ENCODE assay signal across 13 cellular contexts in the genomic region with DNA sequence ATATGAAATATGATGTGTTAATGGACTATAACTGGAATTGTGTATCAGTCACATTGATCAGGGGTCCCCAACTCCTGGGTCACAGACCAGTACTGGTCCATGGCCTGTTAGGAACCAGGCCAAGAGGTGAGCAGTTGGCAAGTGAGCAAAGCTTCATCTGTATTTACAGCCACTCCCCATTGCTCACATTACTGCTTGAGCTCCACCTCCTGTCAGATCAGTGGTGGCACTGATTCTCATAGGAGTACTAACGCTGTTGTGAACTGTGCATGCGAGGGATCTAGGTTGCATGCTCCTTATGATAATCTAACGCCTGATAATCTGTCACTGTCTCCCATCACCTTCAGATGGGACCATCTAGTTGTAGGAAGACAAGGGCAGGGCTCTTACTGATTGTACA.
DNase-seq lines count a peak whose midpoint lies in the region; ATAC-seq, FAIRE-seq and TF ChIP-seq lines count a peak whose summit lies in the region.
"Had no signal": no experiment of that assay in that cellular context is flagged by ENCODE, and none has a peak within 500 bp of the region (broad histone marks: within the 10 kb centered on the region; RNA-seq: fewer than 3 reads in every experiment).

No MANE protein-coding gene starts in this region.

- WGBS in small intestine, 3 donors, result 69 to 87% (median 71%) methylated on average over 3 of the region's 3 CpGs

- H3K4me1 ChIP-seq in small intestine (ENCODE audit: control insufficient read depth in 2 of 2, insufficient read depth in 1 of 2, low read depth in 1 of 2, low read length in 1 of 2), result peaks cover 0 to 2% of the 10 kb centered on the region in 2 donors

- H3K27me3 ChIP-seq in small intestine (ENCODE audit: control insufficient read depth in 2 of 2, insufficient read depth in 2 of 2, low read length in 2 of 2), result no peaks in the 10 kb centered on the region
- H3K27me3 ChIP-seq: heart left ventricle had no signal

- FAIRE-seq in small intestine (lab: Jason Lieb, UNC), result no peak

- peak; percentile 28 for ATAC-seq in GM21619 (IDR thresholded peaks at IDR 0.05; ENCODE audit: unreplicated experiment)
- peak; percentile 35 for ATAC-seq in HG03439 (IDR thresholded peaks at IDR 0.05; ENCODE audit: unreplicated experiment)
- no peak for ATAC-seq in GM18858 (IDR thresholded peaks at IDR 0.05; ENCODE audit: unreplicated experiment)

- H3K9me3 ChIP-seq in small intestine (ENCODE audit: control insufficient read depth, low read depth), result no peaks in the 10 kb centered on the region
- H3K9me3 ChIP-seq: heart left ventricle had no signal

- H3K4me3 Mint-ChIP-seq in activated T-cell treated with anti-CD3 and anti-CD28 coated beads, Interleukin-2, amount 50 U/mL, for 24 hours, result no peak overlapping the region
- no peak overlapping the region for H3K4me3 Mint-ChIP-seq in osteocyte (ENCODE audit: unreplicated experiment)

- peak overlapping the region; percentile 79 for H3K27ac Mint-ChIP-seq in activated T-cell treated with anti-CD3 and anti-CD28 coated beads, Interleukin-2, amount 50 U/mL, for 24 hours
- no peak overlapping the region for H3K27ac Mint-ChIP-seq in osteocyte (ENCODE audit: unreplicated experiment)

- TF ChIP-seq CTCF in osteocyte (IDR thresholded peaks at IDR 0.05), result no peak

- no peak for DNase-seq in activated T-cell treated with anti-CD3 and anti-CD28 coated beads, Interleukin-2, amount 50 U/mL, for 24 hours
- DNase-seq in activated T-cell treated with anti-CD3 and anti-CD28 coated beads for 4 hours (no peak), small intestine (peak; percentile 36), osteocyte (ENCODE audit: extremely low spot score, unreplicated experiment) (no peak), NCI-H2081 treated with DMSO at 0.1 percent for 48 hours (lab: John Stamatoyannopoulos, UW) (no peak)
- DNase-seq: activated CD4-positive, alpha-beta T cell treated with anti-CD3 and anti-CD28 coated beads, Interleukin-2, amount 50 U/mL, for 48 hours; effector CD4-positive, alpha-beta T cell; heart left ventricle; NCI-H446 treated with DMSO at 0.1 percent for 48 hours; trophoblast cell had no signal

- no peak overlapping the region for H3K4me3 ChIP-seq in small intestine (ENCODE audit: low read depth in 1 of 2, low read length in 2 of 2)
- H3K4me3 ChIP-seq: heart left ventricle had no signal

- H3K36me3 Mint-ChIP-seq in activated T-cell treated with anti-CD3 and anti-CD28 coated beads, Interleukin-2, amount 50 U/mL, for 24 hours (ENCODE audit: low read depth), result peaks cover 64% of the 10 kb centered on the region
- H3K36me3 Mint-ChIP-seq in osteocyte (ENCODE audit: unreplicated experiment), result peaks cover 18% of the 10 kb centered on the region

- H3K27me3 Mint-ChIP-seq in activated T-cell treated with anti-CD3 and anti-CD28 coated beads, Interleukin-2, amount 50 U/mL, for 24 hours, result no peaks in the 10 kb centered on the region
- no peaks in the 10 kb centered on the region for H3K27me3 Mint-ChIP-seq in osteocyte (ENCODE audit: unreplicated experiment)

- H3K27ac ChIP-seq in small intestine (ENCODE audit: low read depth in 1 of 2, low read length in 1 of 2), result no peak overlapping the region
- H3K27ac ChIP-seq: heart left ventricle had no signal

- H3K4me1 Mint-ChIP-seq in activated T-cell treated with anti-CD3 and anti-CD28 coated beads, Interleukin-2, amount 50 U/mL, for 24 hours (ENCODE audit: low read depth), result peaks cover 59% of the 10 kb centered on the region
- peaks cover 1% of the 10 kb centered on the region for H3K4me1 Mint-ChIP-seq in osteocyte (ENCODE audit: unreplicated experiment)

- H3K36me3 ChIP-seq in small intestine (ENCODE audit: control insufficient read depth in 2 of 2, insufficient read depth in 2 of 2, low read length in 2 of 2), result no peaks in the 10 kb centered on the region

- H3K9me3 Mint-ChIP-seq in activated T-cell treated with anti-CD3 and anti-CD28 coated beads, Interleukin-2, amount 50 U/mL, for 24 hours, result no peaks in the 10 kb centered on the region
- no peaks in the 10 kb centered on the region for H3K9me3 Mint-ChIP-seq in osteocyte (ENCODE audit: unreplicated experiment)
